8 cellular contexts compared by ENCODE assay signal in the genomic region with DNA sequence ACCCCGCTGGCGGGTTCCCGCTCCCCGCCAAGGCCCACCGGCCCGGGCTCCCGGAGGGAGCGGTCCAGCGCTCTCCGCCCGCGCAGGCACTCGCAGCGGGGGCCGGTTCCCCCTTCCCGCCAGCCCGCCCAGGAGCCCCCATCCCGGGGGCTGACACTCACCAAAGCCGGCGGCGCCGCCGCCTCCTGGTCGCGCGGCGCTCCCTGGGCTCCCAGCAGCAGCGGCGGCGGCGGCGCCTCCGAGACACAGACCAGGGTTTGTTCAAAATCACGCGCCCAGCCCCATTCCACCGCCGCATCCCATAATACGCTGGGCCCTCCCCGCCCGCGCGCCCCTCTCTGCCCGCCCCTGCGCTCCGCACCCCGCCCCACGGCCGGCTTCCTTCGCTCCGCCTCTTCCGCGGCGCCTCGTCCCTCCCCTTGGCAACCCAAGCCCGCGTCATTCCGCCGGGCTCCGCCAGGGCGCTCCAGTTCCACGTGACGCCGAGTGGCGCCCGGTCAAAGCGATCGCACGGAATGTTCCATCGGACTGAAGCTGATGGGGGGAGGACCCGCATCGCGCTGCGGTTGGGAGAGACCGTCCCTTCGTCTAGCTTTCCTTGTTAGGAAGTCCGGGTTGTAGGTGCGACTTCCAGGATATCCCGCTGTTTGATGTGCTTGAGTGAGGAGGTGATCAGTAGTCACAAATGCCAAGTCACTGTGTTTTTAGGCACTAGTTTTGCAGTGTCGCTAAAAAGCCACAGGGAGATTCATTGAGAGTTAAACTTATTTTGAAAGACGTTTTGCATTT. TPM values are rescaled to one million over a fixed set of nuclear protein-coding genes. Genes with fewer than 3 reads are reported as not detected.
DNase-seq lines count a peak whose midpoint lies in the region; ATAC-seq and TF ChIP-seq lines count a peak whose summit lies in the region.

No MANE protein-coding gene starts in this region.

- peaks cover 18% of the 10 kb centered on the region for H3K4me1 ChIP-seq in GM23338 (ENCODE audit: insufficient read depth)

- peak; percentile 7 to 39; a peak in 2 of 4 replicates for TF ChIP-seq CTCF in GM23338 (conservative IDR thresholded peaks at IDR 0.05; ENCODE audit: low read depth in 2 of 2)
- TF ChIP-seq CTCF in fibroblast of pulmonary artery (IDR thresholded peaks at IDR 0.05; ENCODE audit: low read length, missing control alignments): peak; percentile 21

- no peaks in the 10 kb centered on the region for H3K9me3 Mint-ChIP-seq in GM23338
- H3K9me3 Mint-ChIP-seq in activated T-helper 2 cell treated with anti-CD3 and anti-CD28 coated beads, Interferon-gamma antibody, Interleukin-2, Interleukin-4, amounts not matched to agents 10 μg/mL and 5 μg/mL and 100 μg/mL, durations not matched to agents 14 hours and 24 hours and 36 hours: no peaks in the 10 kb centered on the region
- H3K9me3 Mint-ChIP-seq in natural killer cell treated with Interleukin-12 subunit alpha and Interleukin-12 subunit beta and Interleukin-15 and Interleukin-18, amount 100 ng/mL, for 72 hours: no peaks in the 10 kb centered on the region

- DNase-seq in EL (peak; percentile 97), GM23338 (ENCODE audit: low spot score) (peak; percentile 99), LHCN-M2 (ENCODE audit: low read depth) (peak; percentile 97), RPMI7951 (ENCODE audit: low read depth) (peak; percentile 95), fibroblast of pulmonary artery (ENCODE audit: low read depth) (peak; percentile 99)
- peak; percentile 96 for DNase-seq in activated T-helper 2 cell treated with anti-CD3 and anti-CD28 coated beads, Interferon-gamma antibody, Interleukin-2, Interleukin-4, amounts not matched to agents 10 μg/mL and 5 μg/mL and 100 μg/mL, durations not matched to agents 14 hours and 24 hours and 36 hours (ENCODE audit: low spot score)
- DNase-seq in natural killer cell treated with Interleukin-12 subunit alpha and Interleukin-12 subunit beta and Interleukin-15 and Interleukin-18, amount 100 ng/mL, for 72 hours (ENCODE audit: low spot score): peak; percentile 98
- DNase-seq in stimulated activated naive CD8-positive, alpha-beta T cell treated with anti-CD3 and anti-CD28 coated beads, Interleukin-15, Interleukin-2, amounts not matched to agents 100 U/mL and 50 U/mL, for 24 hours: peak; percentile 98

- intact Hi-C loops in activated T-helper 2 cell treated with anti-CD3 and anti-CD28 coated beads, Interferon-gamma antibody, Interleukin-2, Interleukin-4, amounts not matched to agents 10 μg/mL and 5 μg/mL and 100 μg/mL, durations not matched to agents 14 hours and 24 hours and 36 hours (cut with micrococcal nuclease): loop anchor here (1.0 to 5.0 kb wide), 5 partner anchors 22 to 639 kb away; a partner anchor contains a TSS

- ATAC-seq in GM23338: peak; percentile 85
- ATAC-seq in natural killer cell treated with Interleukin-12 subunit alpha and Interleukin-12 subunit beta and Interleukin-15 and Interleukin-18, amount 100 ng/mL, for 72 hours: peak; percentile 96 to 97
- ATAC-seq in stimulated activated naive CD8-positive, alpha-beta T cell treated with anti-CD3 and anti-CD28 coated beads, Interleukin-15, Interleukin-2, amounts not matched to agents 100 U/mL and 50 U/mL, for 24 hours: peak; percentile 89

- H3K79me2 ChIP-seq in GM23338 (replicated peaks; ENCODE audit: insufficient read depth): peaks cover 24% of the 10 kb centered on the region

- no peaks in the 10 kb centered on the region; the same call in 2 of the 3 replicates for H3K36me3 Mint-ChIP-seq in GM23338 (ENCODE audit: low read depth)
- no peaks in the 10 kb centered on the region for H3K36me3 Mint-ChIP-seq in activated T-helper 2 cell treated with anti-CD3 and anti-CD28 coated beads, Interferon-gamma antibody, Interleukin-2, Interleukin-4, amounts not matched to agents 10 μg/mL and 5 μg/mL and 100 μg/mL, durations not matched to agents 14 hours and 24 hours and 36 hours (ENCODE audit: low read depth)
- H3K36me3 Mint-ChIP-seq in natural killer cell treated with Interleukin-12 subunit alpha and Interleukin-12 subunit beta and Interleukin-15 and Interleukin-18, amount 100 ng/mL, for 72 hours: no peaks in the 10 kb centered on the region

- H3K4me3 Mint-ChIP-seq in GM23338: peak overlapping the region; percentile 79
- H3K4me3 Mint-ChIP-seq in activated T-helper 2 cell treated with anti-CD3 and anti-CD28 coated beads, Interferon-gamma antibody, Interleukin-2, Interleukin-4, amounts not matched to agents 10 μg/mL and 5 μg/mL and 100 μg/mL, durations not matched to agents 14 hours and 24 hours and 36 hours (ENCODE audit: low read depth): peak overlapping the region; percentile 94
- peak overlapping the region; percentile 95 for H3K4me3 Mint-ChIP-seq in natural killer cell treated with Interleukin-12 subunit alpha and Interleukin-12 subunit beta and Interleukin-15 and Interleukin-18, amount 100 ng/mL, for 72 hours

- no peaks in the 10 kb centered on the region for H3K9me2 ChIP-seq in GM23338 (ENCODE audit: insufficient read depth)

- H3K4me2 ChIP-seq in GM23338: peak overlapping the region; percentile 94

- H3F3A ChIP-seq in GM23338 (replicated peaks; ENCODE audit: low read depth): peaks cover 12% of the 10 kb centered on the region; the same call in 1 of the 2 replicates

- H3K27me3 ChIP-seq in GM23338 (ENCODE audit: insufficient read depth): peaks cover 15% of the 10 kb centered on the region

- H4K20me1 ChIP-seq in GM23338 (replicated peaks; ENCODE audit: insufficient read depth): peaks cover 4% of the 10 kb centered on the region

- H3K27ac Mint-ChIP-seq in GM23338: peak overlapping the region; percentile 96
- peak overlapping the region; percentile 93 for H3K27ac Mint-ChIP-seq in activated T-helper 2 cell treated with anti-CD3 and anti-CD28 coated beads, Interferon-gamma antibody, Interleukin-2, Interleukin-4, amounts not matched to agents 10 μg/mL and 5 μg/mL and 100 μg/mL, durations not matched to agents 14 hours and 24 hours and 36 hours
- H3K27ac Mint-ChIP-seq in natural killer cell treated with Interleukin-12 subunit alpha and Interleukin-12 subunit beta and Interleukin-15 and Interleukin-18, amount 100 ng/mL, for 72 hours: peak overlapping the region; percentile 90 to 99

- H3K27me3 Mint-ChIP-seq in GM23338 (ENCODE audit: insufficient read depth, low read depth, poor library complexity): peaks cover 20% of the 10 kb centered on the region
- H3K27me3 Mint-ChIP-seq in activated T-helper 2 cell treated with anti-CD3 and anti-CD28 coated beads, Interferon-gamma antibody, Interleukin-2, Interleukin-4, amounts not matched to agents 10 μg/mL and 5 μg/mL and 100 μg/mL, durations not matched to agents 14 hours and 24 hours and 36 hours (ENCODE audit: low read depth): no peaks in the 10 kb centered on the region
- H3K27me3 Mint-ChIP-seq in natural killer cell treated with Interleukin-12 subunit alpha and Interleukin-12 subunit beta and Interleukin-15 and Interleukin-18, amount 100 ng/mL, for 72 hours: no peaks in the 10 kb centered on the region

- peaks cover 28% of the 10 kb centered on the region for H3K4me1 Mint-ChIP-seq in GM23338
- H3K4me1 Mint-ChIP-seq in activated T-helper 2 cell treated with anti-CD3 and anti-CD28 coated beads, Interferon-gamma antibody, Interleukin-2, Interleukin-4, amounts not matched to agents 10 μg/mL and 5 μg/mL and 100 μg/mL, durations not matched to agents 14 hours and 24 hours and 36 hours (ENCODE audit: low read depth): peaks cover 36% of the 10 kb centered on the region
- H3K4me1 Mint-ChIP-seq in natural killer cell treated with Interleukin-12 subunit alpha and Interleukin-12 subunit beta and Interleukin-15 and Interleukin-18, amount 100 ng/mL, for 72 hours (ENCODE audit: low read depth in 2 of 2): peaks cover 41 to 43% of the 10 kb centered on the region in 2 donors

- peak overlapping the region; percentile 85 for H3K4me3 ChIP-seq in GM23338
- H3K4me3 ChIP-seq in fibroblast of pulmonary artery (replicated peaks; ENCODE audit: low read depth, low read length): peak overlapping the region; percentile 78

- H3K36me3 ChIP-seq in GM23338 (ENCODE audit: insufficient read depth): no peaks in the 10 kb centered on the region

- peak overlapping the region; percentile 87 for H2AFZ ChIP-seq in GM23338

- peak overlapping the region; percentile 55; the same call in 1 of the 2 replicates for H3K27ac ChIP-seq in GM23338 (ENCODE audit: low read depth)

TF ChIP-seq in GM23338, 12 proteins besides CTCF, POLR2A, EP300 and RAD21 (continues in another document):
- no peak for TF ChIP-seq NANOG (IDR thresholded peaks at IDR 0.05; ENCODE audit: borderline replicate concordance)
- TF ChIP-seq JUNB (IDR thresholded peaks at IDR 0.05; ENCODE audit: unreplicated experiment): no peak

RNA-seq across cellular contexts. Expression of a gene that starts 2.2 kb away (rescaled TPM):
- total RNA-seq in GM23338 (2014; rRNA removed; shearing (Covaris generic)): 11.2 and 15.7 TPM in 2 replicates
- polyA plus RNA-seq in GM23338 (2016; fragmentation: Nextera tagmentation; extraction: Ambion mirVana): 3.7 and 4.0 TPM in 2 replicates
- total RNA-seq in LHCN-M2 (2014; rRNA removed): 26.0 and 29.4 TPM in 2 replicates
- 4.3 TPM for polyA plus RNA-seq in LHCN-M2 (2012)
- 22.7 and 25.6 TPM in 2 replicates for total RNA-seq in RPMI7951 (2014; rRNA removed; shearing (Covaris generic))
- 28.0 and 30.6 TPM in 2 replicates for total RNA-seq in activated T-helper 2 cell treated with anti-CD3 and anti-CD28 coated beads, Interferon-gamma antibody, Interleukin-2, Interleukin-4, amounts not matched to agents 10 μg/mL and 5 μg/mL and 100 μg/mL, durations not matched to agents 14 hours and 24 hours and 36 hours
- total RNA-seq in natural killer cell treated with Interleukin-12 subunit alpha and Interleukin-12 subunit beta and Interleukin-15 and Interleukin-18, amount 100 ng/mL, for 72 hours: 10 to 100 TPM; 21.0 to 25.2 TPM

RNA-seq across cellular contexts. Expression of a gene that starts 22.2 kb away (rescaled TPM):
- total RNA-seq in GM23338 (2014; rRNA removed; shearing (Covaris generic)): 34.2 and 46.6 TPM in 2 replicates
- polyA plus RNA-seq in GM23338 (2016; fragmentation: Nextera tagmentation; extraction: Ambion mirVana): 19.9 and 23.7 TPM in 2 replicates
- 59.2 and 65.0 TPM in 2 replicates for total RNA-seq in LHCN-M2 (2014; rRNA removed)
- polyA plus RNA-seq in LHCN-M2 (2012): 46.8 TPM
- 133 and 136 TPM in 2 replicates for total RNA-seq in RPMI7951 (2014; rRNA removed; shearing (Covaris generic))
- 33.7 and 35.2 TPM in 2 replicates for total RNA-seq in activated T-helper 2 cell treated with anti-CD3 and anti-CD28 coated beads, Interferon-gamma antibody, Interleukin-2, Interleukin-4, amounts not matched to agents 10 μg/mL and 5 μg/mL and 100 μg/mL, durations not matched to agents 14 hours and 24 hours and 36 hours
- total RNA-seq in natural killer cell treated with Interleukin-12 subunit alpha and Interleukin-12 subunit beta and Interleukin-15 and Interleukin-18, amount 100 ng/mL, for 72 hours: 10 to 100 TPM; 28.2 to 35.6 TPM

Comparison
In these comparisons a context has a peak if more than half of its experiments do, and no peak if none do; other contexts are left out.
1. Peak in every context shown above with its lines: DNase-seq, ATAC-seq, H3K4me3 ChIP-seq and H3K27ac ChIP-seq.